In the genomic region with DNA sequence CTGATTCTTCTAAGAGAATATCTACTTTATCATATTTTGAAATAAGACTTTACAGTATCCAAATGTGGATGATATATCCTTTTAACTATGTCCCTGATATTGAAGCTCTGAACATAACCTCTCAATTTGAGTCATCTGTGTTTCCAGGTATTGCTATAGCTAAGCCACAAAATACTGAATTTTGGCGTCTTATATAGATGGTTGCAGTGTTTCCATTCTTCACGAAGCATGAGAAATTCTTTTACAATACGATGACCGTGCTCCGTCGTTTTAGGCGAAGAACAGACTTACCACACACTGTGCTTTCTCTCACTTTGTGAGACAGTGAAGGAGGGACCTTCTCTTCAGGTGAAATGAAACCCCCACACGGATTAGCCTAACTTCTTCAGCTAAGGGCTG, we compare ENCODE assay signal across 11 cellular contexts. TPM values are rescaled to one million over a fixed set of nuclear protein-coding genes. Genes with fewer than 3 reads are reported as not detected.
DNase-seq lines count a peak whose midpoint lies in the region; ATAC-seq and TF ChIP-seq lines count a peak whose summit lies in the region.
"Had no signal": no experiment of that assay in that cellular context is flagged by ENCODE, and none has a peak within 500 bp of the region (broad histone marks: within the 10 kb centered on the region; RNA-seq: fewer than 3 reads in every experiment).

No MANE protein-coding gene starts in this region.

- 65 to 76% methylated on average over 8 of the region's 8 CpGs for WGBS in upper lobe of left lung, 2 donors

- peak; percentile 34 for DNase-seq in activated naive CD4-positive, alpha-beta T cell treated with anti-CD3 and anti-CD28 coated beads for 36 hours
- DNase-seq in activated naive CD4-positive, alpha-beta T cell (lab: John Stamatoyannopoulos, UW), result no peak
- no peak for DNase-seq in activated CD8-positive, alpha-beta T cell treated with anti-CD3 and anti-CD28 coated beads, Interleukin-2, amount 10 ng/mL, durations not matched to agents 7 days and 5 days
- DNase-seq in lower lobe of right lung, result no peak
- no peak for DNase-seq in upper lobe of left lung
- DNase-seq in glutamatergic neuron, result no peak
- DNase-seq in RPMI8226, result no peak
- DNase-seq in NCI-H146 (lab: John Stamatoyannopoulos, UW), result no peak
- DNase-seq: NCI-H1048 had no signal

- H3K9me3 ChIP-seq in lower lobe of right lung, result no peaks in the 10 kb centered on the region
- no peaks in the 10 kb centered on the region for H3K9me3 ChIP-seq in upper lobe of left lung
- H3K9me3 ChIP-seq: colonic mucosa had no signal

- TF ChIP-seq POLR2A in upper lobe of left lung (IDR thresholded peaks at IDR 0.05), result no peak

- H3K36me3 Mint-ChIP-seq in activated naive CD4-positive, alpha-beta T cell treated with anti-CD3 and anti-CD28 coated beads for 36 hours (ENCODE audit: low read depth), result no peaks in the 10 kb centered on the region
- no peaks in the 10 kb centered on the region for H3K36me3 Mint-ChIP-seq in activated CD8-positive, alpha-beta T cell treated with anti-CD3 and anti-CD28 coated beads, Interleukin-2, amount 10 ng/mL, durations not matched to agents 7 days and 5 days (ENCODE audit: low read depth)
- no peaks in the 10 kb centered on the region for H3K36me3 Mint-ChIP-seq in glutamatergic neuron (ENCODE audit: unreplicated experiment)

- H3K4me3 ChIP-seq in lower lobe of right lung, result no peak overlapping the region
- peak overlapping the region in 1 of 4 donors; percentile 38 for H3K4me3 ChIP-seq in upper lobe of left lung

- H3K27ac Mint-ChIP-seq in activated naive CD4-positive, alpha-beta T cell treated with anti-CD3 and anti-CD28 coated beads for 36 hours, result peak overlapping the region; percentile 92
- H3K27ac Mint-ChIP-seq in activated CD8-positive, alpha-beta T cell treated with anti-CD3 and anti-CD28 coated beads, Interleukin-2, amount 10 ng/mL, durations not matched to agents 7 days and 5 days, result peak overlapping the region; percentile 96
- H3K27ac Mint-ChIP-seq in glutamatergic neuron (ENCODE audit: unreplicated experiment), result no peak overlapping the region

- H3K4me3 Mint-ChIP-seq in activated naive CD4-positive, alpha-beta T cell treated with anti-CD3 and anti-CD28 coated beads for 36 hours, result peak overlapping the region; percentile 7
- H3K4me3 Mint-ChIP-seq in activated CD8-positive, alpha-beta T cell treated with anti-CD3 and anti-CD28 coated beads, Interleukin-2, amount 10 ng/mL, durations not matched to agents 7 days and 5 days, result peak overlapping the region; percentile 77
- H3K4me3 Mint-ChIP-seq in glutamatergic neuron (ENCODE audit: unreplicated experiment), result no peak overlapping the region

- no peak for TF ChIP-seq CTCF in lower lobe of right lung (IDR thresholded peaks at IDR 0.05)
- no peak for TF ChIP-seq CTCF in upper lobe of left lung (IDR thresholded peaks at IDR 0.05)
- no peak for TF ChIP-seq CTCF in glutamatergic neuron (IDR thresholded peaks at IDR 0.05; ENCODE audit: partially characterized antibody, unreplicated experiment)

- H3K36me3 ChIP-seq in lower lobe of right lung (no peaks in the 10 kb centered on the region), upper lobe of left lung (no peaks in the 10 kb centered on the region)
- H3K36me3 ChIP-seq: colonic mucosa had no signal

- H3K4me1 Mint-ChIP-seq in activated naive CD4-positive, alpha-beta T cell treated with anti-CD3 and anti-CD28 coated beads for 36 hours (ENCODE audit: low read depth), result peaks cover 45% of the 10 kb centered on the region
- H3K4me1 Mint-ChIP-seq in activated CD8-positive, alpha-beta T cell treated with anti-CD3 and anti-CD28 coated beads, Interleukin-2, amount 10 ng/mL, durations not matched to agents 7 days and 5 days (ENCODE audit: low read depth), result peaks cover 48% of the 10 kb centered on the region
- H3K4me1 Mint-ChIP-seq in glutamatergic neuron (ENCODE audit: low read depth, unreplicated experiment), result peaks cover 66% of the 10 kb centered on the region

- H3K9me3 Mint-ChIP-seq in activated naive CD4-positive, alpha-beta T cell treated with anti-CD3 and anti-CD28 coated beads for 36 hours, result no peaks in the 10 kb centered on the region
- no peaks in the 10 kb centered on the region for H3K9me3 Mint-ChIP-seq in activated CD8-positive, alpha-beta T cell treated with anti-CD3 and anti-CD28 coated beads, Interleukin-2, amount 10 ng/mL, durations not matched to agents 7 days and 5 days (ENCODE audit: insufficient read depth)
- H3K9me3 Mint-ChIP-seq in glutamatergic neuron (ENCODE audit: unreplicated experiment), result no peaks in the 10 kb centered on the region
- H3K9me3 Mint-ChIP-seq: H9 had no signal

- no peaks in the 10 kb centered on the region for H3K27me3 Mint-ChIP-seq in activated naive CD4-positive, alpha-beta T cell treated with anti-CD3 and anti-CD28 coated beads for 36 hours (ENCODE audit: low read depth)
- peaks cover 5% of the 10 kb centered on the region for H3K27me3 Mint-ChIP-seq in activated CD8-positive, alpha-beta T cell treated with anti-CD3 and anti-CD28 coated beads, Interleukin-2, amount 10 ng/mL, durations not matched to agents 7 days and 5 days (ENCODE audit: low read depth)
- peaks cover 4% of the 10 kb centered on the region for H3K27me3 Mint-ChIP-seq in glutamatergic neuron (ENCODE audit: unreplicated experiment)

- H3K27me3 ChIP-seq in lower lobe of right lung (ENCODE audit: low read depth), result no peaks in the 10 kb centered on the region
- H3K27me3 ChIP-seq in upper lobe of left lung, result no peaks in the 10 kb centered on the region
- H3K27me3 ChIP-seq: colonic mucosa had no signal

- POLR2A ChIA-PET in activated CD8-positive, alpha-beta T cell treated with anti-CD3 and anti-CD28 coated beads, Interleukin-2, amount 10 ng/mL, durations not matched to agents 7 days and 5 days (lab: Charles Lee), result interaction anchor here (1.0 to 9.6 kb wide), 5 partner anchors 11 to 530 kb away, joined by 3 to 199 read pairs (median 13); no protein-coding TSS in a partner anchor

- ATAC-seq in activated CD8-positive, alpha-beta T cell treated with anti-CD3 and anti-CD28 coated beads, Interleukin-2, amount 10 ng/mL, durations not matched to agents 7 days and 5 days, result no peak
- ATAC-seq in lower lobe of right lung (no peak), upper lobe of left lung (ENCODE audit: low FRiP score in 2 of 2) (no peak)

- peaks cover 52% of the 10 kb centered on the region for H3K4me1 ChIP-seq in lower lobe of right lung
- H3K4me1 ChIP-seq in upper lobe of left lung, result peaks cover 50 to 57% (median 53%) of the 10 kb centered on the region in 4 donors
- H3K4me1 ChIP-seq: colonic mucosa had no signal

- CTCF ChIA-PET in activated naive CD4-positive, alpha-beta T cell treated with anti-CD3 and anti-CD28 coated beads for 36 hours (lab: Charles Lee), result interaction anchor here (0.7 to 9.2 kb wide), 24 partner anchors 9 to 1101 kb away, joined by 3 to 146 read pairs (median 5); no protein-coding TSS in a partner anchor
- CTCF ChIA-PET in activated CD8-positive, alpha-beta T cell treated with anti-CD3 and anti-CD28 coated beads, Interleukin-2, amount 10 ng/mL, durations not matched to agents 7 days and 5 days (lab: Charles Lee), result interaction anchor here (0.7 to 9.6 kb wide), 27 partner anchors 8 to 105 kb away, joined by 3 to 202 read pairs (median 6); no protein-coding TSS in a partner anchor

- intact Hi-C loops in activated naive CD4-positive, alpha-beta T cell treated with anti-CD3 and anti-CD28 coated beads for 36 hours (cut with micrococcal nuclease), result loop anchor here (1.0 to 5.0 kb wide), 11 partner anchors 21 to 615 kb away; partner anchors contain the start of genes PER2, SCLY and UBE2F
- intact Hi-C loops in lower lobe of right lung (cut with DNase I), result loop anchor here (10.0 kb wide), 1 partner anchor 72 kb away; no protein-coding TSS in a partner anchor

- TF ChIP-seq EP300 in upper lobe of left lung (IDR thresholded peaks at IDR 0.05), result no peak

- H3K27ac ChIP-seq in lower lobe of right lung, result peak overlapping the region; percentile 88
- peak overlapping the region; percentile 85 to 89 (median 87) for H3K27ac ChIP-seq in upper lobe of left lung

RNA-seq across cellular contexts. Expression of gene LRRFIP1, which starts 45.3 kb away (rescaled TPM):
- 100 to 1,000 TPM; 154 to 155 TPM for total RNA-seq in activated naive CD4-positive, alpha-beta T cell treated with anti-CD3 and anti-CD28 coated beads for 36 hours
- 100 to 1,000 TPM; 189 to 207 TPM for total RNA-seq in activated CD8-positive, alpha-beta T cell treated with anti-CD3 and anti-CD28 coated beads, Interleukin-2, amount 10 ng/mL, durations not matched to agents 7 days and 5 days
- total RNA-seq in lower lobe of right lung (180 TPM), upper lobe of left lung (100 to 1,000 TPM; 185 to 291 (median 242) TPM), glutamatergic neuron (ENCODE audit: unreplicated experiment) (112 TPM)
